In genomic region chr2:59896499-59896898, GRCh38 we compare ENCODE assay signal across 19 cellular contexts.
"Had no signal": no experiment of that assay in that cellular context is flagged by ENCODE, and none has a peak within 500 bp of the region (broad histone marks: within the 10 kb centered on the region; RNA-seq: fewer than 3 reads in every experiment).

No MANE protein-coding gene starts in this region.

- H3K36me3 Mint-ChIP-seq: activated CD8-positive, alpha-beta memory T cell treated with anti-CD3 and anti-CD28 coated beads, Interleukin-2, amount 10 ng/mL, durations not matched to agents 7 days and 5 days; brain; naive thymus-derived CD8-positive, alpha-beta T cell had no signal

- H3K4me1 Mint-ChIP-seq: activated CD4-positive, alpha-beta memory T cell treated with anti-CD3 and anti-CD28 coated beads, Interleukin-2, amount 10 ng/mL, durations not matched to agents 7 days and 5 days; activated CD8-positive, alpha-beta memory T cell treated with anti-CD3 and anti-CD28 coated beads, Interleukin-2, amount 10 ng/mL, durations not matched to agents 7 days and 5 days; brain; central memory CD8-positive, alpha-beta T cell had no signal

- H3K9me3 Mint-ChIP-seq: activated CD4-positive, alpha-beta memory T cell treated with anti-CD3 and anti-CD28 coated beads, Interleukin-2, amount 10 ng/mL, durations not matched to agents 7 days and 5 days; activated naive CD8-positive, alpha-beta T cell treated with anti-CD3 and anti-CD28 coated beads, Interleukin-2, amount 50 U/mL, for 24 hours had no signal

- H3K27ac Mint-ChIP-seq: activated CD4-positive, alpha-beta memory T cell treated with anti-CD3 and anti-CD28 coated beads, Interleukin-2, amount 10 ng/mL, durations not matched to agents 7 days and 5 days; activated CD4-positive, alpha-beta T cell treated with anti-CD3 and anti-CD28 coated beads for 36 hours; activated CD8-positive, alpha-beta memory T cell treated with anti-CD3 and anti-CD28 coated beads, Interleukin-2, amount 10 ng/mL, durations not matched to agents 7 days and 5 days; activated naive CD8-positive, alpha-beta T cell treated with anti-CD3 and anti-CD28 coated beads, Interleukin-2, amount 50 U/mL, for 24 hours; brain had no signal

- H3K27ac ChIP-seq: esophagus squamous epithelium, prostate gland, right atrium auricular region, tibial artery, WERI-Rb-1 had no signal

- ATAC-seq: activated CD4-positive, alpha-beta T cell treated with anti-CD3 and anti-CD28 coated beads for 36 hours; activated CD8-positive, alpha-beta memory T cell treated with anti-CD3 and anti-CD28 coated beads, Interleukin-2, amount 10 ng/mL, durations not matched to agents 7 days and 5 days; activated naive CD8-positive, alpha-beta T cell treated with anti-CD3 and anti-CD28 coated beads, Interleukin-2, amount 50 U/mL, for 24 hours; left cardiac atrium; naive thymus-derived CD8-positive, alpha-beta T cell; stimulated activated naive CD8-positive, alpha-beta T cell treated with anti-CD3 and anti-CD28 coated beads, Interleukin-15, Interleukin-2, amounts not matched to agents 100 U/mL and 50 U/mL, for 24 hours had no signal

- H3K27me3 Mint-ChIP-seq: activated CD4-positive, alpha-beta memory T cell treated with anti-CD3 and anti-CD28 coated beads, Interleukin-2, amount 10 ng/mL, durations not matched to agents 7 days and 5 days; activated CD4-positive, alpha-beta T cell treated with anti-CD3 and anti-CD28 coated beads for 36 hours; activated naive CD8-positive, alpha-beta T cell treated with anti-CD3 and anti-CD28 coated beads, Interleukin-2, amount 50 U/mL, for 24 hours; central memory CD8-positive, alpha-beta T cell; naive thymus-derived CD8-positive, alpha-beta T cell had no signal

- H3K4me3 Mint-ChIP-seq: activated CD4-positive, alpha-beta memory T cell treated with anti-CD3 and anti-CD28 coated beads, Interleukin-2, amount 10 ng/mL, durations not matched to agents 7 days and 5 days; activated CD4-positive, alpha-beta T cell treated with anti-CD3 and anti-CD28 coated beads for 36 hours; activated CD8-positive, alpha-beta memory T cell treated with anti-CD3 and anti-CD28 coated beads, Interleukin-2, amount 10 ng/mL, durations not matched to agents 7 days and 5 days; activated naive CD8-positive, alpha-beta T cell treated with anti-CD3 and anti-CD28 coated beads, Interleukin-2, amount 50 U/mL, for 24 hours; brain; central memory CD8-positive, alpha-beta T cell had no signal

- DNase-seq: activated CD4-positive, alpha-beta memory T cell treated with anti-CD3 and anti-CD28 coated beads, Interleukin-2, amount 10 ng/mL, durations not matched to agents 7 days and 5 days; activated CD4-positive, alpha-beta T cell treated with anti-CD3 and anti-CD28 coated beads for 36 hours; activated CD8-positive, alpha-beta memory T cell treated with anti-CD3 and anti-CD28 coated beads, Interleukin-2, amount 10 ng/mL, durations not matched to agents 7 days and 5 days; activated naive CD8-positive, alpha-beta T cell treated with anti-CD3 and anti-CD28 coated beads, Interleukin-2, amount 50 U/mL, for 24 hours; anterior cingulate cortex; cortex of kidney; effector CD4-positive, alpha-beta T cell; esophagus squamous epithelium; left cardiac atrium; mesendoderm; naive thymus-derived CD8-positive, alpha-beta T cell; stimulated activated naive CD8-positive, alpha-beta T cell treated with anti-CD3 and anti-CD28 coated beads, Interleukin-15, Interleukin-2, amounts not matched to agents 100 U/mL and 50 U/mL, for 24 hours; substantia nigra; tibial artery; WERI-Rb-1 had no signal
